35 cellular contexts compared by ENCODE assay signal in genomic region chr10:44317856-44318255, GRCh38.
DNase-seq lines count a peak whose midpoint lies in the region; ATAC-seq, FAIRE-seq and TF ChIP-seq lines count a peak whose summit lies in the region.
"Had no signal": no experiment of that assay in that cellular context is flagged by ENCODE, and none has a peak within 500 bp of the region (broad histone marks: within the 10 kb centered on the region; RNA-seq: fewer than 3 reads in every experiment).

No MANE protein-coding gene starts in this region.

- H3K23me2 ChIP-seq in H1 (ENCODE audit: low read depth, low read length), result no peaks in the 10 kb centered on the region

- intact Hi-C loops in esophagus muscularis mucosa (cut with DNase I), result no loop called here

- H3K4me1 ChIP-seq in BLaER1 (peaks cover 37% of the 10 kb centered on the region), H1 (replicated peaks in 1 of 4; ENCODE audit: control insufficient read depth in 3 of 4, insufficient read depth in 4 of 4, low read length in 3 of 4) (0 out of 7 replicates have a peak, but pooled peaks cover 0 to 3% (median 0%) of the 10 kb centered on the region in 4 experiments), esophagus muscularis mucosa (no peaks in the 10 kb centered on the region)
- H3K4me1 ChIP-seq: A549, Caco-2 had no signal

- H3K79me1 ChIP-seq in H1 (ENCODE audit: low read depth, low read length), result no peaks in the 10 kb centered on the region

- TF ChIP-seq EP300 in H1 (IDR thresholded peaks at IDR 0.05; ENCODE audit: borderline replicate concordance in 1 of 2, low read depth in 2 of 2, low read length in 2 of 2) (no peak), esophagus muscularis mucosa (IDR thresholded peaks at IDR 0.05) (no peak)

- peaks cover 4% of the 10 kb centered on the region for H3K4me1 Mint-ChIP-seq in osteocyte (ENCODE audit: unreplicated experiment)
- H3K4me1 Mint-ChIP-seq: B cell; CD14-positive monocyte; CD4-positive, CD25-positive, alpha-beta regulatory T cell had no signal

- H3K14ac ChIP-seq in H1 (ENCODE audit: insufficient read length), result no peak overlapping the region

- no peak overlapping the region for H3K18ac ChIP-seq in H1 (ENCODE audit: extremely low read depth, low read length)

- H4K20me1 ChIP-seq in BLaER1, result no peaks in the 10 kb centered on the region
- no peaks in the 10 kb centered on the region for H4K20me1 ChIP-seq in H1 (replicated peaks in 1 of 2; ENCODE audit: control insufficient read depth in 1 of 2, insufficient read depth in 2 of 2, low read length in 2 of 2)
- H4K20me1 ChIP-seq: BLaER1 treated with 17β-estradiol and CSF1 and Interleukin-3, amounts not matched to agents 10 nM and 100 nM had no signal

- no peak overlapping the region for H4K5ac ChIP-seq in H1 (ENCODE audit: insufficient read length, low read depth, low read length)

- peaks cover 31% of the 10 kb centered on the region for H3K27me3 Mint-ChIP-seq in osteocyte (ENCODE audit: unreplicated experiment)

- no peak overlapping the region for H2BK15ac ChIP-seq in H1 (ENCODE audit: low read length)

- no peak overlapping the region for H2AFZ ChIP-seq in H1 (ENCODE audit: low read length)

- H3K4me3 Mint-ChIP-seq in osteocyte (ENCODE audit: unreplicated experiment), result no peak overlapping the region
- H3K4me3 Mint-ChIP-seq: B cell; CD14-positive monocyte; CD4-positive, alpha-beta memory T cell; CD4-positive, alpha-beta T cell; CD4-positive, CD25-positive, alpha-beta regulatory T cell; CD8-positive, alpha-beta memory T cell; CD8-positive, alpha-beta T cell had no signal

- H3K9ac ChIP-seq in BLaER1, result no peak overlapping the region; the same call in 1 of the 2 replicates
- H3K9ac ChIP-seq in H1 (replicated peaks in 1 of 4; ENCODE audit: extremely low read depth in 1 of 4, low read depth in 3 of 4, low read length in 3 of 4), result no peak overlapping the region

- H3K23ac ChIP-seq in H1 (ENCODE audit: insufficient read length), result no peak overlapping the region

- DNase-seq in H1 (ENCODE audit: low read depth in 1 of 2, low spot score in 2 of 2), result no peak
- peak; percentile 83 for DNase-seq in esophagus muscularis mucosa (ENCODE audit: extremely low spot score)
- peak; percentile 59 for DNase-seq in osteocyte (ENCODE audit: extremely low spot score, unreplicated experiment)
- DNase-seq in EL, result no peak
- DNase-seq in NCI-H345 (lab: John Stamatoyannopoulos, UW), result no peak
- no peak for DNase-seq in HTR-8/SVneo (ENCODE audit: insufficient read length, low spot score)
- DNase-seq: 8988T; ACHN; AML-193; BE2C; C1 segment of cervical spinal cord; Caco-2; Calu3; CD4-positive, alpha-beta memory T cell; CD4-positive, alpha-beta T cell; CD4-positive, CD25-positive, alpha-beta regulatory T cell; CD8-positive, alpha-beta memory T cell; COR-L47; DMS 273 treated with DMSO at 0.1 percent for 48 hours; DMS153; DMS53; DMS79; DMS79 treated with DMSO at 0.1 percent for 48 hours; DND-41 had no signal

- no peak for TF ChIP-seq RAD21 in H1 (IDR thresholded peaks at IDR 0.05 in 1 of 2, conservative IDR thresholded peaks at IDR 0.05 in 1 of 2; ENCODE audit: low read depth in 2 of 2, low read length in 2 of 2)

- H3K36me3 Mint-ChIP-seq in osteocyte (ENCODE audit: unreplicated experiment), result no peaks in the 10 kb centered on the region
- H3K36me3 Mint-ChIP-seq: CD14-positive monocyte; CD4-positive, alpha-beta memory T cell; CD4-positive, CD25-positive, alpha-beta regulatory T cell; CD8-positive, alpha-beta T cell had no signal

- H3K9me3 ChIP-seq in BLaER1 (no peaks in the 10 kb centered on the region), H1 (ENCODE audit: insufficient read depth in 2 of 2, low read depth in 1 of 2, low read length in 1 of 2) (no peaks in the 10 kb centered on the region), esophagus muscularis mucosa (no peaks in the 10 kb centered on the region)
- H3K9me3 ChIP-seq: BE2C; BLaER1 treated with 17β-estradiol and CSF1 and Interleukin-3, amounts not matched to agents 10 nM and 100 nM; Caco-2 had no signal

- peak overlapping the region; percentile 76 for H3K4me2 ChIP-seq in BLaER1
- H3K4me2 ChIP-seq in H1 (ENCODE audit: insufficient read depth in 1 of 2, low read depth in 2 of 2, low read length in 2 of 2), result no peak overlapping the region
- H3K4me2 ChIP-seq: A549 had no signal

- H3K79me2 ChIP-seq in H1 (ENCODE audit: control insufficient read depth in 1 of 2, insufficient read depth in 2 of 2, low read length in 2 of 2), result no peaks in the 10 kb centered on the region

- H3K4ac ChIP-seq in H1 (replicated peaks; ENCODE audit: insufficient read length, low read depth, low read length), result no peak overlapping the region

- H3K9me3 Mint-ChIP-seq in osteocyte (ENCODE audit: unreplicated experiment), result no peaks in the 10 kb centered on the region
- H3K9me3 Mint-ChIP-seq: CD4-positive, alpha-beta T cell; CD8-positive, alpha-beta T cell had no signal

- no peak for ATAC-seq in HG02981 (IDR thresholded peaks at IDR 0.05; ENCODE audit: unreplicated experiment)
- ATAC-seq: A549; CD8-positive, alpha-beta T cell had no signal

- H3K27ac ChIP-seq in BLaER1 (peak overlapping the region; percentile 74; the same call in 1 of the 2 replicates), H1 (ENCODE audit: low read depth, low read length) (no peak overlapping the region), esophagus muscularis mucosa (replicated peaks in 1 of 4) (no peak overlapping the region)
- H3K27ac ChIP-seq: 22Rv1, A549, C4-2B had no signal

- WGBS in H1 (ENCODE audit: extremely low coverage in 1 of 2, insufficient coverage in 1 of 2, insufficient read length in 1 of 2, insufficient replicate concordance in 2 of 2, low coverage in 1 of 2, low lambda C conversion rate in 2 of 2, missing lambda C conversion rate in 1 of 2), 2 experiments, result 89% methylated on average over 3 of the region's 3 CpGs; no CpG with 5 or more reads in 1 of the 2 experiments
- 79% methylated on average over 3 of the region's 3 CpGs for WGBS in esophagus muscularis mucosa

- no peak overlapping the region for H3K4me3 ChIP-seq in BLaER1
- H3K4me3 ChIP-seq in H1 (ENCODE audit: extremely low read depth in 1 of 4, insufficient read depth in 2 of 4, low read depth in 3 of 4, low read length in 4 of 4), result no peak overlapping the region
- no peak overlapping the region for H3K4me3 ChIP-seq in esophagus muscularis mucosa
- H3K4me3 ChIP-seq: A549 had no signal

- H2BK12ac ChIP-seq in H1 (ENCODE audit: low read depth, low read length), result no peak overlapping the region

- 0 out of 2 replicates have a peak overlapping the region, but pooled peaks have one; percentile 49 for H2AK5ac ChIP-seq in H1 (ENCODE audit: low read depth, low read length)

- FAIRE-seq in H1 (lab: Jason Lieb, UNC), result no peak
- no peak for FAIRE-seq in HTR-8/SVneo (lab: Jason Lieb, UNC)
- FAIRE-seq: A204.1, A549, D721Med had no signal

- no peak overlapping the region for H4K8ac ChIP-seq in H1 (ENCODE audit: extremely low read depth, insufficient read depth, low read length)

- TF ChIP-seq CTCF in H1 (IDR thresholded peaks at IDR 0.05; ENCODE audit: control extremely low read depth in 1 of 3, insufficient read depth in 1 of 3, low read depth in 1 of 3, low read length in 3 of 3) (no peak), esophagus muscularis mucosa (IDR thresholded peaks at IDR 0.05) (no peak), osteocyte (IDR thresholded peaks at IDR 0.05) (no peak)

- H2BK5ac ChIP-seq in H1 (ENCODE audit: low read depth, low read length), result no peak overlapping the region

- CTCF ChIA-PET in H1 (lab: Charles Lee; ENCODE audit: partially characterized antibody), result interaction anchor here (0.7 to 1.4 kb wide), 4 partner anchors 16 to 30 kb away, joined by 3 to 5 read pairs (median 4); no protein-coding TSS in a partner anchor

- H3K27me3 ChIP-seq in BLaER1 (no peaks in the 10 kb centered on the region), H1 (replicated peaks in 1 of 4; ENCODE audit: control insufficient read depth in 3 of 4, extremely low read depth in 1 of 4, insufficient read depth in 3 of 4, low read length in 3 of 4) (no peaks in the 10 kb centered on the region; a peak in 1 of 7 replicates), esophagus muscularis mucosa (peaks cover 0 to 5% (median 0%) of the 10 kb centered on the region in 4 donors)
- H3K27me3 ChIP-seq: BE2C; BLaER1 treated with 17β-estradiol and CSF1 and Interleukin-3, amounts not matched to agents 10 nM and 100 nM had no signal

- no peak for TF ChIP-seq POLR2A in H1 (IDR thresholded peaks at IDR 0.05; ENCODE audit: control extremely low read depth in 1 of 2, low read depth in 2 of 2, low read length in 2 of 2)
- TF ChIP-seq POLR2A in esophagus muscularis mucosa (IDR thresholded peaks at IDR 0.05; ENCODE audit: low read depth), result no peak

- H3K56ac ChIP-seq in H1 (replicated peaks; ENCODE audit: insufficient read length, low read depth, low read length), result no peak overlapping the region

- H4K91ac ChIP-seq in H1 (replicated peaks; ENCODE audit: insufficient read length, low read length), result no peak overlapping the region

- no peak overlapping the region for H3K27ac Mint-ChIP-seq in osteocyte (ENCODE audit: unreplicated experiment)
- H3K27ac Mint-ChIP-seq: B cell; CD14-positive monocyte; CD4-positive, alpha-beta T cell; CD4-positive, CD25-positive, alpha-beta regulatory T cell; CD8-positive, alpha-beta T cell had no signal

- H3K36me3 ChIP-seq in BLaER1 (no peaks in the 10 kb centered on the region), H1 (ENCODE audit: control insufficient read depth in 2 of 4, insufficient read depth in 4 of 4, low read length in 3 of 4) (no peaks in the 10 kb centered on the region), esophagus muscularis mucosa (no peaks in the 10 kb centered on the region)
- H3K36me3 ChIP-seq: BE2C; BLaER1 treated with 17β-estradiol and CSF1 and Interleukin-3, amounts not matched to agents 10 nM and 100 nM had no signal

- H2BK120ac ChIP-seq in H1 (replicated peaks; ENCODE audit: low read depth, low read length), result no peak overlapping the region

- H2BK20ac ChIP-seq in H1 (ENCODE audit: low read length), result no peak overlapping the region

- POLR2A ChIA-PET in H1 (lab: Charles Lee; ENCODE audit: partially characterized antibody), result interaction anchor here (1.7 kb wide), 1 partner anchor 53 kb away, joined by 5 read pairs; no protein-coding TSS in a partner anchor

TF ChIP-seq in H1, 55 proteins besides CTCF, POLR2A, EP300 and RAD21 (continues in another document):
- no peak for TF ChIP-seq EGR1 (IDR thresholded peaks at IDR 0.05; ENCODE audit: borderline replicate concordance, low read depth, low read length)
- no peak for TF ChIP-seq TEAD4 (IDR thresholded peaks at IDR 0.05; ENCODE audit: low read depth, low read length)
- no peak for TF ChIP-seq POU5F1 (IDR thresholded peaks at IDR 0.05; ENCODE audit: low read depth, low read length)
- no peak for TF ChIP-seq PHF8 (conservative IDR thresholded peaks at IDR 0.05; ENCODE audit: low read depth, low read length)
- no peak for TF ChIP-seq RFX5 (IDR thresholded peaks at IDR 0.05; ENCODE audit: borderline replicate concordance, low read depth, low read length)
- no peak for TF ChIP-seq NRF1 (IDR thresholded peaks at IDR 0.05; ENCODE audit: low read depth, low read length)
- TF ChIP-seq RNF2 (IDR thresholded peaks at IDR 0.05; ENCODE audit: borderline replicate concordance, low read depth, low read length, missing control alignments, poor library complexity, severe bottlenecking), result no peak

Comparison
In these comparisons a context has a peak if more than half of its experiments do, and no peak if none do; other contexts are left out.
1. DNase-seq: peak in esophagus muscularis mucosa (single experiment) and osteocyte (single experiment); none in H1 (0 of 2), EL (single experiment), NCI-H345 (single experiment) and HTR-8/SVneo (single experiment).